In the genomic region with DNA sequence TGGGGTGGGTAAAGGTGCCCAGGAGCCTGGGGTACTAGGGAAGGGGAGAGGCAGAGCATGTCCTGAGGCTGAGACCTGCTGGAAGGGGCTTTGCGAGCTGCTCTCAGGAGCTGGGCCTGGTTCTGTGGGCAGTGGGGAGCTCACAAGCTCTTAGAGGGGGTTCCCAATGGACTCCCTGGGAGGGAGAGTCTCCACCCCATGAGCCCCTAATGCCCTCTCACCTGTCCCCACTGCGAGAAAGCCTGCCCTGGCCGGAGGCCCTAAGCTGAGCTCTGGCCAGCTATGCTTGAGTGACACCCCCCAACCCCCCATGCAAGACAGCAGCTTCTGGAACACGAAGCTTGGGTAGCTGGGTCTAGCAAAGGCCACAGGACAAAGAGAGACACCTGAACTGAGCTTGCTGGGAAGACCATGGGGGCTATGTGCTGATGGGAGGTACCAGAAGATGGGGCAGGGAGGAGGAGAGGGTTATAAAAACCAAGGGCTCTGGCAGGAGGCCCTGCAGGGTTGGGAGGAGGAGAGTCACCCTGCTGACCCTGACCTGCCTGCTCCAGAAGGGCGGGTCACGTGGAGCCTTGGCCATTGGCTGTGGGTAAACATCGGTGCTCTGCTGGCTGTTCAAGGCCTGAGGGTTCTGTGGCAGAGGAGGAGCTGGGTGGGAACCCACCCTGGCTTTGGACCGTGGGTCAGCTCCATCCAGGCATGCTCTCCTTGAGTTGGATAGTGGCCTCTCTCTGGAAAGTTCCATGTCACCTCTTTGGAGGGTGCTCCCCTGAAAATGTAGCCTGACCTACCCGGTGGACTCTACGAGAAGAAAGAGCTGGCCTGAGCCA, we compare ENCODE assay signal across 1 cellular context.
A peak's percentile ranks its signal among the peaks of the same experiment; 100 is the strongest.
TF ChIP-seq lines count a peak whose summit lies in the region.

No MANE protein-coding gene starts in this region.

TF ChIP-seq in HepG2, 621 proteins besides CTCF, POLR2A, EP300 and RAD21 (continued from another document and continues in another):
- TF ChIP-seq HNF4G (IDR thresholded peaks at IDR 0.05; ENCODE audit: borderline replicate concordance, low read depth, low read length), result peak; percentile 47; the same call in 1 of the 2 replicates
- no peak for TF ChIP-seq HNF4G (CRISPR knock-in tag; IDR thresholded peaks at IDR 0.05; ENCODE audit: borderline replicate concordance, low read depth)
- no peak for TF ChIP-seq ZNF138 (CRISPR knock-in tag; IDR thresholded peaks at IDR 0.05; ENCODE audit: low read depth)
- TF ChIP-seq ZNF256 (CRISPR knock-in tag; conservative IDR thresholded peaks at IDR 0.05), result no peak
- TF ChIP-seq ATF7-NPFF (CRISPR knock-in tag; IDR thresholded peaks at IDR 0.05; ENCODE audit: low read depth), result 0 out of 2 replicates have a peak, but pooled peaks have one; percentile 22
- TF ChIP-seq ZNF891 (CRISPR knock-in tag; IDR thresholded peaks at IDR 0.05), result no peak; the same call in 1 of the 2 replicates
- no peak for TF ChIP-seq ZNF251 (CRISPR knock-in tag; IDR thresholded peaks at IDR 0.05)
- no peak for TF ChIP-seq MIER3 (CRISPR knock-in tag; IDR thresholded peaks at IDR 0.05; ENCODE audit: borderline replicate concordance)
- no peak for TF ChIP-seq SKI (IDR thresholded peaks at IDR 0.05; ENCODE audit: partially characterized antibody)
- TF ChIP-seq, protein P1, sequence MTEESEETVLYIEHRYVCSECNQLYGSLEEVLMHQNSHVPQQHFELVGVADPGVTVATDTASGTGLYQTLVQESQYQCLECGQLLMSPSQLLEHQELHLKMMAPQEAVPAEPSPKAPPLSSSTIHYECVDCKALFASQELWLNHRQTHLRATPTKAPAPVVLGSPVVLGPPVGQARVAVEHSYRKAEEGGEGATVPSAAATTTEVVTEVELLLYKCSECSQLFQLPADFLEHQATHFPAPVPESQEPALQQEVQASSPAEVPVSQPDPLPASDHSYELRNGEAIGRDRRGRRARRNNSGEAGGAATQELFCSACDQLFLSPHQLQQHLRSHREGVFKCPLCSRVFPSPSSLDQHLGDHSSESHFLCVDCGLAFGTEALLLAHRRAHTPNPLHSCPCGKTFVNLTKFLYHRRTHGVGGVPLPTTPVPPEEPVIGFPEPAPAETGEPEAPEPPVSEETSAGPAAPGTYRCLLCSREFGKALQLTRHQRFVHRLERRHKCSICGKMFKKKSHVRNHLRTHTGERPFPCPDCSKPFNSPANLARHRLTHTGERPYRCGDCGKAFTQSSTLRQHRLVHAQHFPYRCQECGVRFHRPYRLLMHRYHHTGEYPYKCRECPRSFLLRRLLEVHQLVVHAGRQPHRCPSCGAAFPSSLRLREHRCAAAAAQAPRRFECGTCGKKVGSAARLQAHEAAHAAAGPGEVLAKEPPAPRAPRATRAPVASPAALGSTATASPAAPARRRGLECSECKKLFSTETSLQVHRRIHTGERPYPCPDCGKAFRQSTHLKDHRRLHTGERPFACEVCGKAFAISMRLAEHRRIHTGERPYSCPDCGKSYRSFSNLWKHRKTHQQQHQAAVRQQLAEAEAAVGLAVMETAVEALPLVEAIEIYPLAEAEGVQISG (CRISPR knock-in tag; IDR thresholded peaks at IDR 0.05), result peak; percentile 35; the same call in 1 of the 2 replicates
- TF ChIP-seq, protein P2, sequence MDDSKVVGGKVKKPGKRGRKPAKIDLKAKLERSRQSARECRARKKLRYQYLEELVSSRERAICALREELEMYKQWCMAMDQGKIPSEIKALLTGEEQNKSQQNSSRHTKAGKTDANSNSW (CRISPR knock-in tag; IDR thresholded peaks at IDR 0.05; ENCODE audit: borderline replicate concordance), result no peak
- no peak for TF ChIP-seq ZNF792 (CRISPR knock-in tag; IDR thresholded peaks at IDR 0.05)
- TF ChIP-seq ZNF44 (CRISPR knock-in tag; IDR thresholded peaks at IDR 0.05), result no peak
- TF ChIP-seq ZNF317 (CRISPR knock-in tag; IDR thresholded peaks at IDR 0.05), result peak; percentile 56; the same call in 1 of the 2 replicates
- no peak for TF ChIP-seq CCAR2 (optimal IDR thresholded peaks at IDR 0.05; ENCODE audit: low read depth, low read length)
- no peak for TF ChIP-seq ATAD3A (CRISPR knock-in tag; IDR thresholded peaks at IDR 0.05)
- TF ChIP-seq ZNF335 (CRISPR knock-in tag; IDR thresholded peaks at IDR 0.05), result no peak
- TF ChIP-seq ZNF670 (CRISPR knock-in tag; IDR thresholded peaks at IDR 0.05; ENCODE audit: borderline replicate concordance), result no peak
- peak; percentile 57; the same call in 1 of the 2 replicates for TF ChIP-seq HOXA3 (CRISPR knock-in tag; IDR thresholded peaks at IDR 0.05)
- TF ChIP-seq POLR2G (IDR thresholded peaks at IDR 0.05; ENCODE audit: low read depth, low read length), result no peak
- TF ChIP-seq EED (CRISPR knock-in tag; IDR thresholded peaks at IDR 0.05), result no peak
- TF ChIP-seq NFRKB (IDR thresholded peaks at IDR 0.05), result no peak
- peak; percentile 71; the same call in 1 of the 2 replicates for TF ChIP-seq RAD51 (IDR thresholded peaks at IDR 0.05; ENCODE audit: borderline replicate concordance)
- peak; percentile 35; the same call in 1 of the 2 replicates for TF ChIP-seq CREM (IDR thresholded peaks at IDR 0.05)
- TF ChIP-seq CREM (CRISPR knock-in tag; IDR thresholded peaks at IDR 0.05), result no peak
- no peak for TF ChIP-seq ZNF329 (CRISPR knock-in tag; IDR thresholded peaks at IDR 0.05; ENCODE audit: low read depth)
- TF ChIP-seq FOXA3 (CRISPR knock-in tag; IDR thresholded peaks at IDR 0.05), result peak; percentile 86
- peak; percentile 84 for TF ChIP-seq SAP130 (CRISPR knock-in tag; IDR thresholded peaks at IDR 0.05; ENCODE audit: low read depth)
- TF ChIP-seq ZBTB8A (CRISPR knock-in tag; IDR thresholded peaks at IDR 0.05; ENCODE audit: borderline replicate concordance, low read depth), result no peak
- TF ChIP-seq, protein P3, sequence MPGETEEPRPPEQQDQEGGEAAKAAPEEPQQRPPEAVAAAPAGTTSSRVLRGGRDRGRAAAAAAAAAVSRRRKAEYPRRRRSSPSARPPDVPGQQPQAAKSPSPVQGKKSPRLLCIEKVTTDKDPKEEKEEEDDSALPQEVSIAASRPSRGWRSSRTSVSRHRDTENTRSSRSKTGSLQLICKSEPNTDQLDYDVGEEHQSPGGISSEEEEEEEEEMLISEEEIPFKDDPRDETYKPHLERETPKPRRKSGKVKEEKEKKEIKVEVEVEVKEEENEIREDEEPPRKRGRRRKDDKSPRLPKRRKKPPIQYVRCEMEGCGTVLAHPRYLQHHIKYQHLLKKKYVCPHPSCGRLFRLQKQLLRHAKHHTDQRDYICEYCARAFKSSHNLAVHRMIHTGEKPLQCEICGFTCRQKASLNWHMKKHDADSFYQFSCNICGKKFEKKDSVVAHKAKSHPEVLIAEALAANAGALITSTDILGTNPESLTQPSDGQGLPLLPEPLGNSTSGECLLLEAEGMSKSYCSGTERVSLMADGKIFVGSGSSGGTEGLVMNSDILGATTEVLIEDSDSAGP (CRISPR knock-in tag; IDR thresholded peaks at IDR 0.05; ENCODE audit: borderline replicate concordance), result peak; percentile 58; the same call in 1 of the 2 replicates
- TF ChIP-seq CREB1 (IDR thresholded peaks at IDR 0.05), result no peak
- TF ChIP-seq CREB1 (CRISPR knock-in tag; IDR thresholded peaks at IDR 0.05), result no peak
- TF ChIP-seq AGO2 (optimal IDR thresholded peaks at IDR 0.05; ENCODE audit: low read depth, low read length), result no peak
- TF ChIP-seq SMC3 (IDR thresholded peaks at IDR 0.05; ENCODE audit: low read length), result no peak
- no peak for TF ChIP-seq THYN1 (CRISPR knock-in tag; IDR thresholded peaks at IDR 0.05; ENCODE audit: borderline replicate concordance, low read depth)
- TF ChIP-seq, protein P4, sequence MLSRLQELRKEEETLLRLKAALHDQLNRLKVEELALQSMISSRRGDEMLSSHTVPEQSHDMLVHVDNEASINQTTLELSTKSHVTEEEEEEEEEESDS (CRISPR knock-in tag; IDR thresholded peaks at IDR 0.05; ENCODE audit: borderline replicate concordance), result no peak
- no peak for TF ChIP-seq SRSF1 (optimal IDR thresholded peaks at IDR 0.05; ENCODE audit: low read depth, low read length)
- TF ChIP-seq ZNF124 (CRISPR knock-in tag; IDR thresholded peaks at IDR 0.05), result peak; percentile 61; the same call in 1 of the 2 replicates
- no peak for TF ChIP-seq ARID2 (CRISPR knock-in tag; IDR thresholded peaks at IDR 0.05; ENCODE audit: borderline replicate concordance)
- no peak for TF ChIP-seq FIP1L1 (IDR thresholded peaks at IDR 0.05; ENCODE audit: borderline replicate concordance, insufficient read depth, low read depth, low read length)
- no peak for TF ChIP-seq ZNF367 (CRISPR knock-in tag; IDR thresholded peaks at IDR 0.05; ENCODE audit: borderline replicate concordance)
- TF ChIP-seq ZNF768 (CRISPR knock-in tag; IDR thresholded peaks at IDR 0.05), result no peak
- TF ChIP-seq, protein P5, sequence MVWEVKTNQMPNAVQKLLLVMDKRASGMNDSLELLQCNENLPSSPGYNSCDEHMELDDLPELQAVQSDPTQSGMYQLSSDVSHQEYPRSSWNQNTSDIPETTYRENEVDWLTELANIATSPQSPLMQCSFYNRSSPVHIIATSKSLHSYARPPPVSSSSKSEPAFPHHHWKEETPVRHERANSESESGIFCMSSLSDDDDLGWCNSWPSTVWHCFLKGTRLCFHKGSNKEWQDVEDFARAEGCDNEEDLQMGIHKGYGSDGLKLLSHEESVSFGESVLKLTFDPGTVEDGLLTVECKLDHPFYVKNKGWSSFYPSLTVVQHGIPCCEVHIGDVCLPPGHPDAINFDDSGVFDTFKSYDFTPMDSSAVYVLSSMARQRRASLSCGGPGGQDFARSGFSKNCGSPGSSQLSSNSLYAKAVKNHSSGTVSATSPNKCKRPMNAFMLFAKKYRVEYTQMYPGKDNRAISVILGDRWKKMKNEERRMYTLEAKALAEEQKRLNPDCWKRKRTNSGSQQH (CRISPR knock-in tag; IDR thresholded peaks at IDR 0.05; ENCODE audit: low read depth), result no peak
- peak; percentile 82 for TF ChIP-seq SP5 (CRISPR knock-in tag; IDR thresholded peaks at IDR 0.05; ENCODE audit: borderline replicate concordance, low read depth)
- no peak for TF ChIP-seq ARNT (IDR thresholded peaks at IDR 0.05)
- TF ChIP-seq ZNF749 (CRISPR knock-in tag; IDR thresholded peaks at IDR 0.05; ENCODE audit: borderline replicate concordance), result no peak; the same call in 1 of the 2 replicates
- TF ChIP-seq NFYC (CRISPR knock-in tag; IDR thresholded peaks at IDR 0.05), result peak; percentile 62
- no peak for TF ChIP-seq SNRNP70 (IDR thresholded peaks at IDR 0.05; ENCODE audit: low read depth, low read length)
- TF ChIP-seq TBX2 (CRISPR knock-in tag; IDR thresholded peaks at IDR 0.05; ENCODE audit: borderline replicate concordance), result peak; percentile 64
- TF ChIP-seq, protein P6, sequence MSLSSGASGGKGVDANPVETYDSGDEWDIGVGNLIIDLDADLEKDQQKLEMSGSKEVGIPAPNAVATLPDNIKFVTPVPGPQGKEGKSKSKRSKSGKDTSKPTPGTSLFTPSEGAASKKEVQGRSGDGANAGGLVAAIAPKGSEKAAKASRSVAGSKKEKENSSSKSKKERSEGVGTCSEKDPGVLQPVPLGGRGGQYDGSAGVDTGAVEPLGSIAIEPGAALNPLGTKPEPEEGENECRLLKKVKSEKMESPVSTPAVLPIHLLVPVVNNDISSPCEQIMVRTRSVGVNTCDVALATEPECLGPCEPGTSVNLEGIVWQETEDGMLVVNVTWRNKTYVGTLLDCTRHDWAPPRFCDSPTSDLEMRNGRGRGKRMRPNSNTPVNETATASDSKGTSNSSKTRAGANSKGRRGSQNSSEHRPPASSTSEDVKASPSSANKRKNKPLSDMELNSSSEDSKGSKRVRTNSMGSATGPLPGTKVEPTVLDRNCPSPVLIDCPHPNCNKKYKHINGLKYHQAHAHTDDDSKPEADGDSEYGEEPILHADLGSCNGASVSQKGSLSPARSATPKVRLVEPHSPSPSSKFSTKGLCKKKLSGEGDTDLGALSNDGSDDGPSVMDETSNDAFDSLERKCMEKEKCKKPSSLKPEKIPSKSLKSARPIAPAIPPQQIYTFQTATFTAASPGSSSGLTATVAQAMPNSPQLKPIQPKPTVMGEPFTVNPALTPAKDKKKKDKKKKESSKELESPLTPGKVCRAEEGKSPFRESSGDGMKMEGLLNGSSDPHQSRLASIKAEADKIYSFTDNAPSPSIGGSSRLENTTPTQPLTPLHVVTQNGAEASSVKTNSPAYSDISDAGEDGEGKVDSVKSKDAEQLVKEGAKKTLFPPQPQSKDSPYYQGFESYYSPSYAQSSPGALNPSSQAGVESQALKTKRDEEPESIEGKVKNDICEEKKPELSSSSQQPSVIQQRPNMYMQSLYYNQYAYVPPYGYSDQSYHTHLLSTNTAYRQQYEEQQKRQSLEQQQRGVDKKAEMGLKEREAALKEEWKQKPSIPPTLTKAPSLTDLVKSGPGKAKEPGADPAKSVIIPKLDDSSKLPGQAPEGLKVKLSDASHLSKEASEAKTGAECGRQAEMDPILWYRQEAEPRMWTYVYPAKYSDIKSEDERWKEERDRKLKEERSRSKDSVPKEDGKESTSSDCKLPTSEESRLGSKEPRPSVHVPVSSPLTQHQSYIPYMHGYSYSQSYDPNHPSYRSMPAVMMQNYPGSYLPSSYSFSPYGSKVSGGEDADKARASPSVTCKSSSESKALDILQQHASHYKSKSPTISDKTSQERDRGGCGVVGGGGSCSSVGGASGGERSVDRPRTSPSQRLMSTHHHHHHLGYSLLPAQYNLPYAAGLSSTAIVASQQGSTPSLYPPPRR (CRISPR knock-in tag; IDR thresholded peaks at IDR 0.05; ENCODE audit: borderline replicate concordance), result peak; percentile 80
- no peak for TF ChIP-seq ZNF619 (CRISPR knock-in tag; IDR thresholded peaks at IDR 0.05)
- TF ChIP-seq ZNF709 (CRISPR knock-in tag; IDR thresholded peaks at IDR 0.05), result no peak
- TF ChIP-seq TSC22D2 (CRISPR knock-in tag; IDR thresholded peaks at IDR 0.05; ENCODE audit: borderline replicate concordance), result no peak
- TF ChIP-seq MTF1 (CRISPR knock-in tag; IDR thresholded peaks at IDR 0.05), result no peak
- TF ChIP-seq, protein P7, sequence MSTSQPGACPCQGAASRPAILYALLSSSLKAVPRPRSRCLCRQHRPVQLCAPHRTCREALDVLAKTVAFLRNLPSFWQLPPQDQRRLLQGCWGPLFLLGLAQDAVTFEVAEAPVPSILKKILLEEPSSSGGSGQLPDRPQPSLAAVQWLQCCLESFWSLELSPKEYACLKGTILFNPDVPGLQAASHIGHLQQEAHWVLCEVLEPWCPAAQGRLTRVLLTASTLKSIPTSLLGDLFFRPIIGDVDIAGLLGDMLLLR (CRISPR knock-in tag; IDR thresholded peaks at IDR 0.05), result no peak
- TF ChIP-seq HCFC1 (IDR thresholded peaks at IDR 0.05; ENCODE audit: low read depth, low read length), result no peak
- TF ChIP-seq MBNL3 (CRISPR knock-in tag; conservative IDR thresholded peaks at IDR 0.05), result no peak
- peak; percentile 49; the same call in 1 of the 2 replicates for TF ChIP-seq SPEN (CRISPR knock-in tag; IDR thresholded peaks at IDR 0.05; ENCODE audit: low read depth)
- TF ChIP-seq CHD4 (IDR thresholded peaks at IDR 0.05; ENCODE audit: borderline replicate concordance, low read length), result no peak
- TF ChIP-seq ZBTB38 (CRISPR knock-in tag; IDR thresholded peaks at IDR 0.05), result no peak
- no peak for TF ChIP-seq ZNF34 (CRISPR knock-in tag; IDR thresholded peaks at IDR 0.05; ENCODE audit: borderline replicate concordance)
- no peak for TF ChIP-seq MLLT10 (CRISPR knock-in tag; IDR thresholded peaks at IDR 0.05)
- TF ChIP-seq, protein P8, sequence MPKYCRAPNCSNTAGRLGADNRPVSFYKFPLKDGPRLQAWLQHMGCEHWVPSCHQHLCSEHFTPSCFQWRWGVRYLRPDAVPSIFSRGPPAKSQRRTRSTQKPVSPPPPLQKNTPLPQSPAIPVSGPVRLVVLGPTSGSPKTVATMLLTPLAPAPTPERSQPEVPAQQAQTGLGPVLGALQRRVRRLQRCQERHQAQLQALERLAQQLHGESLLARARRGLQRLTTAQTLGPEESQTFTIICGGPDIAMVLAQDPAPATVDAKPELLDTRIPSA (CRISPR knock-in tag; IDR thresholded peaks at IDR 0.05; ENCODE audit: borderline replicate concordance), result no peak
- TF ChIP-seq NONO (IDR thresholded peaks at IDR 0.05), result no peak
- TF ChIP-seq NONO (CRISPR knock-in tag; conservative IDR thresholded peaks at IDR 0.05), result 0 out of 2 replicates have a peak, but pooled peaks have one; percentile 55
